In genomic region chrX:2502668-2503519, GRCh38 we compare ENCODE assay signal across 13 cellular contexts. TPM values are rescaled to one million over a fixed set of nuclear protein-coding genes. Genes with fewer than 3 reads are reported as not detected.
A peak's percentile ranks its signal among the peaks of the same experiment; 100 is the strongest.
DNase-seq lines count a peak whose midpoint lies in the region; ATAC-seq and TF ChIP-seq lines count a peak whose summit lies in the region.
"Had no signal": no experiment of that assay in that cellular context is flagged by ENCODE, and none has a peak within 500 bp of the region (broad histone marks: within the 10 kb centered on the region; RNA-seq: fewer than 3 reads in every experiment).

No MANE protein-coding gene starts in this region.

- no peaks in the 10 kb centered on the region for H3K9me3 Mint-ChIP-seq in CD4-positive, alpha-beta T cell
- H3K9me3 Mint-ChIP-seq in nephron progenitor cell: no peaks in the 10 kb centered on the region

- no peaks in the 10 kb centered on the region for H3K27me3 ChIP-seq in CD4-positive, alpha-beta T cell (ENCODE audit: control insufficient read depth, insufficient read depth, low read length)
- H3K27me3 ChIP-seq: upper lobe of left lung had no signal

- peak overlapping the region; percentile 88 for H3K4me3 Mint-ChIP-seq in CD4-positive, alpha-beta T cell
- no peak overlapping the region for H3K4me3 Mint-ChIP-seq in nephron progenitor cell

- POLR2A ChIA-PET in CD4-positive, alpha-beta T cell (lab: Charles Lee): no interaction called here

- H3K27ac ChIP-seq in CD4-positive, alpha-beta T cell (ENCODE audit: low read depth, low read length): no peak overlapping the region

- no peak for TF ChIP-seq POLR2A in NB4 (IDR thresholded peaks at IDR 0.05; ENCODE audit: extremely low read depth, insufficient read length)

- no peak overlapping the region for H3K4me3 ChIP-seq in NB4 (ENCODE audit: low read depth, low read length)
- no peak overlapping the region for H3K4me3 ChIP-seq in epithelial cell of proximal tubule (ENCODE audit: low read depth, low read length)
- H3K4me3 ChIP-seq: upper lobe of left lung had no signal

- intact Hi-C loops in CD4-positive, alpha-beta T cell (cut with DNase I, micrococcal nuclease): loop anchor here in 1 of 2 experiments (1.0 to 10.0 kb wide), 2 partner anchors 105 to 838 kb away; no protein-coding TSS in a partner anchor

- CTCF ChIA-PET in CD4-positive, alpha-beta T cell (lab: Charles Lee): no interaction called here

- H3K27me3 Mint-ChIP-seq in CD4-positive, alpha-beta T cell: no peaks in the 10 kb centered on the region
- no peaks in the 10 kb centered on the region for H3K27me3 Mint-ChIP-seq in nephron progenitor cell (ENCODE audit: low read depth, poor library complexity)

- no peak for TF ChIP-seq CTCF in CD4-positive, alpha-beta T cell (IDR thresholded peaks at IDR 0.05)
- TF ChIP-seq CTCF in NB4 (IDR thresholded peaks at IDR 0.05; ENCODE audit: low read depth, low read length): no peak
- no peak for TF ChIP-seq CTCF in epithelial cell of proximal tubule (conservative IDR thresholded peaks at IDR 0.05; ENCODE audit: low read depth, low read length)
- TF ChIP-seq CTCF in nephron progenitor cell (IDR thresholded peaks at IDR 0.05): no peak

- H3K36me3 Mint-ChIP-seq in CD4-positive, alpha-beta T cell (ENCODE audit: low read depth): peaks cover 12% of the 10 kb centered on the region
- H3K36me3 Mint-ChIP-seq in nephron progenitor cell (ENCODE audit: low read depth): peaks cover 4% of the 10 kb centered on the region

- peak overlapping the region; percentile 84 for H3K27ac Mint-ChIP-seq in CD4-positive, alpha-beta T cell
- H3K27ac Mint-ChIP-seq in nephron progenitor cell: peak overlapping the region; percentile 25

- H3K4me1 Mint-ChIP-seq in CD4-positive, alpha-beta T cell (ENCODE audit: low read depth): peaks cover 25% of the 10 kb centered on the region
- peaks cover 31% of the 10 kb centered on the region for H3K4me1 Mint-ChIP-seq in nephron progenitor cell

- DNase-seq in CD4-positive, alpha-beta T cell: no peak
- DNase-seq in NB4 (ENCODE audit: low read depth) (peak; percentile 39), epithelial cell of proximal tubule (ENCODE audit: low read depth) (peak; percentile 18), nephron progenitor cell (peak; percentile 12), COLO829 (ENCODE audit: low spot score) (no peak), globus pallidus (ENCODE audit: low spot score) (no peak)
- DNase-seq: amygdala, DMS153, NCI-H1694 treated with DMSO at 0.1 percent for 48 hours had no signal

- ATAC-seq in CD4-positive, alpha-beta T cell (ENCODE audit: poor library complexity): no peak
- no peak for ATAC-seq in GM18861 (IDR thresholded peaks at IDR 0.05; ENCODE audit: unreplicated experiment)
- no peak for ATAC-seq in GM19452 (IDR thresholded peaks at IDR 0.05; ENCODE audit: unreplicated experiment)
- ATAC-seq: Panc1 had no signal

- H3K9me3 ChIP-seq in CD4-positive, alpha-beta T cell (ENCODE audit: control insufficient read depth, low read length): no peaks in the 10 kb centered on the region
- H3K9me3 ChIP-seq: upper lobe of left lung had no signal

RNA-seq across cellular contexts. Expression of gene DHRSX, which starts 2.1 kb away (rescaled TPM):
- 10 to 100 TPM; 12.1 to 13.9 TPM for total RNA-seq in CD4-positive, alpha-beta T cell
- total RNA-seq in epithelial cell of proximal tubule: 20.5 and 22.8 TPM in 2 replicates

RNA-seq across cellular contexts. Expression of gene ZBED1, which starts 2.1 kb away (rescaled TPM):
- 10 to 100 TPM; 15.8 to 16.1 TPM for total RNA-seq in CD4-positive, alpha-beta T cell
- total RNA-seq in epithelial cell of proximal tubule: 36.7 and 39.2 TPM in 2 replicates

Comparison
In these comparisons a context has a peak if more than half of its experiments do, and no peak if none do; other contexts are left out.
1. DNase-seq: peak in NB4 (single experiment), epithelial cell of proximal tubule (single experiment) and nephron progenitor cell (single experiment); none in CD4-positive, alpha-beta T cell (0 of 10), COLO829 (single experiment) and globus pallidus (single experiment).